31 cellular contexts compared by ENCODE assay signal in the genomic region with DNA sequence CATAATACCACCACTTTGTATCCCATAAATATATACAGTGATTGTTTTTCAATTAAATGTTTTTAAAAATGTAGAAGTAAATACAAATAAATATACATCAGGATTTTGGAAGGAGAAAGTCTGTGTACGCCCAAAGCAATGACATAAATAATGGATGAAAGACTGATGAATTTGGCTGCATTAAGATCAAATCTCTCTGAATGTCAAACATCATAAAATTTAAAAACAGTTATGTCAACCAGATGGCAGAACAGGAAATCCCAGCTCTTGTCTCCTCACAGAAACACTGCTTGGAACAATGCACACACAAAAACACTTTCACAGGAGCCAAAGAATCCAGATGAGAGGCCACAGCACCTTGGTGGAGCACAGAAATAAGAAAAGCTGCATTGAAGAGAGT.
"Had no signal": no experiment of that assay in that cellular context is flagged by ENCODE, and none has a peak within 500 bp of the region (broad histone marks: within the 10 kb centered on the region; RNA-seq: fewer than 3 reads in every experiment).

No MANE protein-coding gene starts in this region.

- H3K9me3 ChIP-seq: body of pancreas had no signal

- H3K27me3 ChIP-seq: adrenal gland, ascending aorta, body of pancreas, brain microvascular endothelial cell, breast epithelium had no signal

- ATAC-seq: activated naive CD4-positive, alpha-beta T cell treated with anti-CD3 and anti-CD28 coated beads, Interleukin-2, amount 50 U/mL, for 72 hours; activated naive CD8-positive, alpha-beta T cell treated with anti-CD3 and anti-CD28 coated beads, Interleukin-2, amount 50 U/mL, for 24 hours; activated T-cell treated with anti-CD3 and anti-CD28 coated beads, Interleukin-2, amount 50 U/mL, for 4 hours; activated T-cell treated with anti-CD3 and anti-CD28 coated beads, Interleukin-2, amount 50 U/mL, for 72 hours; activated T-helper 17 cell treated with anti-CD3 and anti-CD28 coated beads, Interleukin-2, amount 50 U/mL, for 72 hours; body of pancreas had no signal

- H3K36me3 ChIP-seq: adrenal gland, ascending aorta, brain microvascular endothelial cell, breast epithelium, cardiac muscle cell had no signal

- DNase-seq: activated effector memory CD4-positive, alpha-beta T cell treated with anti-CD3 and anti-CD28 coated beads, Interleukin-2, amount 50 U/mL, for 16 hours; activated effector memory CD4-positive, alpha-beta T cell treated with Interleukin-2 at 50 U/mL for 16 hours; activated gamma-delta T cell; activated gamma-delta T cell treated with Interleukin-2 at 50 U/mL for 16 hours; activated naive CD4-positive, alpha-beta T cell; activated naive CD4-positive, alpha-beta T cell treated with anti-CD3 and anti-CD28 coated beads for 36 hours; activated naive CD4-positive, alpha-beta T cell treated with anti-CD3 and anti-CD28 coated beads, Interleukin-2, amount 10 ng/mL, durations not matched to agents 7 days and 5 days; activated naive CD4-positive, alpha-beta T cell treated with anti-CD3 and anti-CD28 coated beads, Interleukin-2, amount 50 U/mL, for 16 hours; activated naive CD4-positive, alpha-beta T cell treated with Interleukin-2 at 50 U/mL for 16 hours; activated naive CD8-positive, alpha-beta T cell treated with anti-CD3 and anti-CD28 coated beads for 36 hours; activated naive CD8-positive, alpha-beta T cell treated with anti-CD3 and anti-CD28 coated beads, Interleukin-2, amount 10 ng/mL, durations not matched to agents 7 days and 5 days; activated naive CD8-positive, alpha-beta T cell treated with anti-CD3 and anti-CD28 coated beads, Interleukin-2, amount 50 U/mL, for 24 hours; activated T-cell treated with anti-CD3 and anti-CD28 coated beads, Interleukin-2, amount 50 U/mL, for 24 hours; activated T-cell treated with anti-CD3 and anti-CD28 coated beads, Interleukin-2, amount 50 U/mL, for 4 hours; activated T-cell treated with anti-CD3 and anti-CD28 coated beads, Interleukin-2, amount 50 U/mL, for 48 hours; activated T-cell treated with anti-CD3 and anti-CD28 coated beads, Interleukin-2, amount 50 U/mL, for 72 hours; adrenal gland; amniotic stem cell; amygdala; anterior cingulate cortex; aorta; body of pancreas; brain microvascular endothelial cell; caudate nucleus; central memory CD4-positive, alpha-beta T cell; cerebellar nuclear complex had no signal

- H3K4me3 ChIP-seq: adrenal gland, ascending aorta, body of pancreas, breast epithelium, cardiac muscle cell had no signal

- H3K27ac ChIP-seq: adrenal gland, ascending aorta, body of pancreas, brain microvascular endothelial cell, breast epithelium, cardiac muscle cell had no signal

- H3K4me1 ChIP-seq: adrenal gland, ascending aorta, body of pancreas, breast epithelium had no signal
